ENCODE assay signal across 32 cellular contexts in genomic region chr13:31591834-31592233, GRCh38.
"Had no signal": no experiment of that assay in that cellular context is flagged by ENCODE, and none has a peak within 500 bp of the region (broad histone marks: within the 10 kb centered on the region; RNA-seq: fewer than 3 reads in every experiment).

No MANE protein-coding gene starts in this region.

- H3K9me3 Mint-ChIP-seq: dendritic cell treated with granulocyte-macrophage colony-stimulating factor and Interleukin-4, amounts not matched to agents 40 ng/mL and 50 ng/mL, for 4 days; natural killer cell treated with Interleukin-12 subunit alpha and Interleukin-12 subunit beta and Interleukin-15 and Interleukin-18, amount 100 ng/mL, for 72 hours; neural progenitor cell had no signal

- H3K4me3 Mint-ChIP-seq: dendritic cell treated with granulocyte-macrophage colony-stimulating factor and Interleukin-4, amounts not matched to agents 40 ng/mL and 50 ng/mL, for 4 days; endodermal cell; immature natural killer cell; naive B cell; natural killer cell treated with Interleukin-12 subunit alpha and Interleukin-12 subunit beta and Interleukin-15 and Interleukin-18, amount 100 ng/mL, for 72 hours; neural progenitor cell; stimulated activated naive CD8-positive, alpha-beta T cell treated with anti-CD3 and anti-CD28 coated beads, Interleukin-15, amount 100 ng/mL, for 72 hours had no signal

- H3K9me3 ChIP-seq: colonic mucosa, heart right ventricle, lower lobe of right lung, mucosa of descending colon, right lobe of liver, suprapubic skin, transverse colon, vagina had no signal

- H3K36me3 Mint-ChIP-seq: immature natural killer cell; naive B cell; natural killer cell treated with Interleukin-12 subunit alpha and Interleukin-12 subunit beta and Interleukin-15 and Interleukin-18, amount 100 ng/mL, for 72 hours; neural progenitor cell had no signal

- H3K4me2 ChIP-seq: neural progenitor cell, smooth muscle cell had no signal

- H3K36me3 ChIP-seq: colonic mucosa, heart right ventricle, lower lobe of right lung, neural progenitor cell, right lobe of liver, suprapubic skin, transverse colon, vagina had no signal

- DNase-seq: colonic mucosa; effector CD8-positive, alpha-beta T cell; endodermal cell; foreskin keratinocyte; glutamatergic neuron; heart right ventricle; hippocampal formation; immature natural killer cell; islet precursor cell; kidney glomerular epithelial cell; left colon; left ventricle myocardium superior; lower lobe of right lung; mucosa of descending colon; naive B cell; posterior cingulate gyrus; right lobe of liver; stimulated activated CD4-positive, alpha-beta T cell treated with anti-CD3 and anti-CD28 coated beads, Interleukin-12 subunit alpha, Interleukin-12 subunit beta, amount 100 ng/mL, for 4 hours; stimulated activated CD4-positive, alpha-beta T cell treated with anti-CD3 and anti-CD28 coated beads, Interleukin-1b, Interleukin-23, amount 100 ng/mL, for 48 hours; stimulated activated CD4-positive, alpha-beta T cell treated with anti-CD3 and anti-CD28 coated beads, Interleukin-4, amount 100 ng/mL, for 1 hour; stimulated activated CD8-positive, alpha-beta memory T cell treated with anti-CD3 and anti-CD28 coated beads, Interleukin-4, amount 100 ng/mL, for 48 hours; stimulated activated naive CD4-positive, alpha-beta T cell; stimulated activated naive CD8-positive, alpha-beta T cell treated with anti-CD3 and anti-CD28 coated beads, Interleukin-15, amount 100 ng/mL, for 72 hours; transverse colon had no signal

- H3K27ac ChIP-seq: colonic mucosa, epithelial cell of prostate, foreskin keratinocyte, heart right ventricle, lower lobe of right lung, neural progenitor cell, right lobe of liver, suprapubic skin, transverse colon, vagina had no signal

- H3K27me3 Mint-ChIP-seq: stimulated activated naive CD8-positive, alpha-beta T cell treated with anti-CD3 and anti-CD28 coated beads, Interleukin-15, amount 100 ng/mL, for 72 hours had no signal

- H3K4me1 ChIP-seq: foreskin keratinocyte, lower lobe of right lung, neural progenitor cell, right lobe of liver, suprapubic skin, vagina had no signal

- H2AFZ ChIP-seq: neural progenitor cell had no signal

- H3K4me3 ChIP-seq: colonic mucosa, heart right ventricle, lower lobe of right lung, mucosa of descending colon, neural progenitor cell, right lobe of liver, smooth muscle cell, suprapubic skin, transverse colon, vagina had no signal

- H3K27ac Mint-ChIP-seq: dendritic cell treated with granulocyte-macrophage colony-stimulating factor and Interleukin-4, amounts not matched to agents 40 ng/mL and 50 ng/mL, for 4 days; endodermal cell; immature natural killer cell; naive B cell; natural killer cell treated with Interleukin-12 subunit alpha and Interleukin-12 subunit beta and Interleukin-15 and Interleukin-18, amount 100 ng/mL, for 72 hours; neural progenitor cell; stimulated activated naive CD8-positive, alpha-beta T cell treated with anti-CD3 and anti-CD28 coated beads, Interleukin-15, amount 100 ng/mL, for 72 hours had no signal

- ATAC-seq: esophagus mucosa; foreskin keratinocyte; heart right ventricle; left colon; left ventricle myocardium superior; lower lobe of right lung; mucosa of descending colon; natural killer cell treated with Interleukin-12 subunit alpha and Interleukin-12 subunit beta and Interleukin-15 and Interleukin-18, amount 100 ng/mL, for 72 hours; right lobe of liver; stimulated activated naive CD8-positive, alpha-beta T cell treated with anti-CD3 and anti-CD28 coated beads, Interleukin-15, amount 100 ng/mL, for 72 hours had no signal

- H3K4me1 Mint-ChIP-seq: immature natural killer cell; naive B cell; stimulated activated naive CD8-positive, alpha-beta T cell treated with anti-CD3 and anti-CD28 coated beads, Interleukin-15, amount 100 ng/mL, for 72 hours had no signal

- H3K9ac ChIP-seq: neural progenitor cell had no signal

- H3K27me3 ChIP-seq: colonic mucosa, foreskin keratinocyte, neural progenitor cell, suprapubic skin, transverse colon, vagina had no signal
